Comparison of ENCODE assay signal across 1 cellular context in genomic region chr21:42452401-42453018, GRCh38.
TF ChIP-seq lines count a peak whose summit lies in the region.

No MANE protein-coding gene starts in this region.

TF ChIP-seq in WTC11, 78 proteins besides CTCF, POLR2A, EP300 and RAD21 (continued from another document):
- TF ChIP-seq STAT6 (CRISPR knock-in tag; conservative IDR thresholded peaks at IDR 0.05; ENCODE audit: low read depth) (no peak), ZNF396 (CRISPR knock-in tag; IDR thresholded peaks at IDR 0.05; ENCODE audit: borderline replicate concordance) (no peak)
- TF ChIP-seq, protein P1, sequence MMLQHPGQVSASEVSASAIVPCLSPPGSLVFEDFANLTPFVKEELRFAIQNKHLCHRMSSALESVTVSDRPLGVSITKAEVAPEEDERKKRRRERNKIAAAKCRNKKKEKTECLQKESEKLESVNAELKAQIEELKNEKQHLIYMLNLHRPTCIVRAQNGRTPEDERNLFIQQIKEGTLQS (CRISPR knock-in tag; conservative IDR thresholded peaks at IDR 0.05) = no peak
TF ChIP-seq in WTC11: peak in this region for 0.
